13 cellular contexts compared by ENCODE assay signal in the genomic region with DNA sequence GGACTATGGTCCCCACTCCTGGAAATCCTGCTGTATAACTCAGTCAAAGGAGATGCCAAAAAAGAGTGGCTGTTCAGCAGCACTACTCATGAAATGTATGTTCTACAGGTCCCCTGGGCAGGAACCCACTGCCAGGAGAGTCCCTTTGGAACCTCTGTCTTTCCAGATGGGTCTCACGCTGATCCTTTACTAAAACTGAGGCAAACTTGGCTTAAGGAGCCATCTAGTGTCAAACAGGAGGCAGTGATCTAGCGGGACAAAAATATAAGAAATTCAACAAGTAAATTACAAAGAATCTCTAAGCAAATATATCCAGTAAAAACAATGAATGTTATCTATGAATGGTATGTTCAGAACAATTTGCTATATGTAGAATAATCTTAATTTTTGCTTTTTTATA.
DNase-seq lines count a peak whose midpoint lies in the region; TF ChIP-seq lines count a peak whose summit lies in the region.
"Had no signal": no experiment of that assay in that cellular context is flagged by ENCODE, and none has a peak within 500 bp of the region (broad histone marks: within the 10 kb centered on the region; RNA-seq: fewer than 3 reads in every experiment).

No MANE protein-coding gene starts in this region.

- H3K9me3 ChIP-seq in Caco-2: no peaks in the 10 kb centered on the region
- H3K9me3 ChIP-seq: suprapubic skin had no signal

- H3K4me3 ChIP-seq in fibroblast of pulmonary artery (replicated peaks; ENCODE audit: low read depth, low read length) (no peak overlapping the region), Caco-2 (ENCODE audit: low read depth, low read length) (no peak overlapping the region)
- H3K4me3 ChIP-seq: suprapubic skin had no signal

- BruUV-seq in Caco-2 (replicated peaks; lab: Mats Ljungman, UMichigan): no TSS peak

- POLR2A ChIA-PET in Caco-2 (lab: Charles Lee): no interaction called here

- no peak overlapping the region for H3K27ac Mint-ChIP-seq in Caco-2 (ENCODE audit: unreplicated experiment)
- H3K27ac Mint-ChIP-seq: activated naive CD4-positive, alpha-beta T cell treated with anti-CD3 and anti-CD28 coated beads for 36 hours had no signal

- H3K27me3 ChIP-seq in Caco-2 (replicated peaks; ENCODE audit: control insufficient read depth, insufficient read depth, low read length): no peaks in the 10 kb centered on the region
- H3K27me3 ChIP-seq: suprapubic skin had no signal

- DNase-seq in ACHN (peak; percentile 14), H4 (ENCODE audit: low spot score) (peak; percentile 19), OCI-M1 (lab: John Stamatoyannopoulos, UW) (peak; percentile 36), fibroblast of pulmonary artery (ENCODE audit: low read depth) (peak; percentile 8), Caco-2 (no peak), HPDE6-E6E7 (ENCODE audit: extremely low spot score) (no peak), GOT3 (lab: John Stamatoyannopoulos, UW) (no peak)
- no peak for DNase-seq in activated naive CD4-positive, alpha-beta T cell treated with anti-CD3 and anti-CD28 coated beads, Interleukin-2, amount 50 U/mL, for 16 hours
- DNase-seq: activated naive CD4-positive, alpha-beta T cell treated with anti-CD3 and anti-CD28 coated beads for 36 hours; NCI-H2081; NCI-H774; stimulated activated CD4-positive, alpha-beta T cell treated with anti-CD3 and anti-CD28 coated beads, Interleukin-15, amount 100 ng/mL, for 24 hours had no signal

- H3K4me1 Mint-ChIP-seq in Caco-2 (ENCODE audit: low read depth, unreplicated experiment): no peaks in the 10 kb centered on the region

- in situ Hi-C loops in ACHN (cut with HindIII; ENCODE audit: low pct_ligation_motif_present, low pct_unique_long_range_greater_than_20kb, low sequenced_read_pairs): no loop called here

- H3K27me3 Mint-ChIP-seq in Caco-2 (ENCODE audit: insufficient read depth, unreplicated experiment): no peaks in the 10 kb centered on the region

- CTCF ChIA-PET in Caco-2 (lab: Charles Lee): interaction anchor here (0.9 kb wide), 1 partner anchor 477 kb away, joined by 3 read pairs; no protein-coding TSS in a partner anchor

- no peaks in the 10 kb centered on the region for H3K36me3 ChIP-seq in Caco-2 (ENCODE audit: control insufficient read depth, insufficient read depth, low read length)
- H3K36me3 ChIP-seq: suprapubic skin had no signal

- intact Hi-C loops in Caco-2 (cut with micrococcal nuclease; ENCODE audit: unreplicated experiment): loop anchor here (5.0 kb wide), 1 partner anchor 954 kb away; no protein-coding TSS in a partner anchor

- H3K4me3 Mint-ChIP-seq in Caco-2 (ENCODE audit: unreplicated experiment): no peak overlapping the region
- H3K4me3 Mint-ChIP-seq: activated naive CD4-positive, alpha-beta T cell treated with anti-CD3 and anti-CD28 coated beads for 36 hours had no signal

- no peaks in the 10 kb centered on the region for H3K4me1 ChIP-seq in Caco-2
- H3K4me1 ChIP-seq: suprapubic skin had no signal

- H3K9me3 Mint-ChIP-seq in Caco-2 (ENCODE audit: unreplicated experiment): no peaks in the 10 kb centered on the region
- H3K9me3 Mint-ChIP-seq: activated naive CD4-positive, alpha-beta T cell treated with anti-CD3 and anti-CD28 coated beads for 36 hours had no signal

- TF ChIP-seq CTCF in fibroblast of pulmonary artery (IDR thresholded peaks at IDR 0.05; ENCODE audit: low read length, missing control alignments) (no peak), Caco-2 (IDR thresholded peaks at IDR 0.05; ENCODE audit: insufficient read depth in 1 of 2, low read depth in 1 of 2, low read length in 1 of 2, severe bottlenecking in 1 of 2, unreplicated experiment in 1 of 2) (no peak)

- no peaks in the 10 kb centered on the region for H3K36me3 Mint-ChIP-seq in Caco-2 (ENCODE audit: insufficient read depth, unreplicated experiment)

Comparison
In these comparisons a context has a peak if more than half of its experiments do, and no peak if none do; other contexts are left out.
1. DNase-seq: peak in ACHN (single experiment), H4 (single experiment), OCI-M1 (single experiment) and fibroblast of pulmonary artery (single experiment); none in Caco-2 (0 of 2), activated naive CD4-positive, alpha-beta T cell treated with anti-CD3 and anti-CD28 coated beads, Interleukin-2, amount 50 U/mL, for 16 hours (single experiment), HPDE6-E6E7 (single experiment) and GOT3 (single experiment).